In the genomic region with DNA sequence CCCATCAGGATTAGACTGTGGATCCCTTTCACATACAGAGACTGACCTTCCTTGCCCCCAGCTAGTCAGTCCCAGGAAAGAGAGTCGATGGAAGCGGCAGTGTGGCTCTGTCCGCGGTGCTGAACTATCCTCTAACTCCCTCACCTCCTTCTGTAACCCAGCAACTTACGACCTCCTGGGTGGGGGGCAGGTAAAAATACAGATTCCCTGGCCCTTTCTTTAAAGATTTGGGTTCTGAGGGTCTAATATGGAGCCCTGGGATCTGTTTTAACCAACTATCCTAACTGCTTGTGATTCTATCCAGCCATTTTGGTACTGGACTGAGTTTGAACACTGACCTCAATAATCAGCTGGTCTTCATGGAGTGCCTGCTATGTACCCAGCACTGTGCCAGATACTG, we compare ENCODE assay signal across 1 cellular context.
A peak's percentile ranks its signal among the peaks of the same experiment; 100 is the strongest.
TF ChIP-seq lines count a peak whose summit lies in the region.

No MANE protein-coding gene starts in this region.

TF ChIP-seq in HepG2, 621 proteins besides CTCF, POLR2A, EP300 and RAD21 (continued from another document):
- TF ChIP-seq ZFP90 (CRISPR knock-in tag; IDR thresholded peaks at IDR 0.05; ENCODE audit: borderline replicate concordance) = no peak
- peak; percentile 50; the same call in 1 of the 2 replicates for TF ChIP-seq RXRB (CRISPR knock-in tag; IDR thresholded peaks at IDR 0.05; ENCODE audit: borderline replicate concordance)
- TF ChIP-seq, protein P1, sequence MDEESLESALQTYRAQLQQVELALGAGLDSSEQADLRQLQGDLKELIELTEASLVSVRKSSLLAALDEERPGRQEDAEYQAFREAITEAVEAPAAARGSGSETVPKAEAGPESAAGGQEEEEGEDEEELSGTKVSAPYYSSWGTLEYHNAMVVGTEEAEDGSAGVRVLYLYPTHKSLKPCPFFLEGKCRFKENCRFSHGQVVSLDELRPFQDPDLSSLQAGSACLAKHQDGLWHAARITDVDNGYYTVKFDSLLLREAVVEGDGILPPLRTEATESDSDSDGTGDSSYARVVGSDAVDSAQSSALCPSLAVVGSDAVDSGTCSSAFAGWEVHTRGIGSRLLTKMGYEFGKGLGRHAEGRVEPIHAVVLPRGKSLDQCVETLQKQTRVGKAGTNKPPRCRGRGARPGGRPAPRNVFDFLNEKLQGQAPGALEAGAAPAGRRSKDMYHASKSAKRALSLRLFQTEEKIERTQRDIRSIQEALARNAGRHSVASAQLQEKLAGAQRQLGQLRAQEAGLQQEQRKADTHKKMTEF (CRISPR knock-in tag; IDR thresholded peaks at IDR 0.05) = no peak
- no peak for TF ChIP-seq MEIS1 (CRISPR knock-in tag; IDR thresholded peaks at IDR 0.05; ENCODE audit: borderline replicate concordance)
- TF ChIP-seq ZBTB20 (CRISPR knock-in tag; IDR thresholded peaks at IDR 0.05; ENCODE audit: borderline replicate concordance, low read depth) = 0 out of 2 replicates have a peak, but pooled peaks have one; percentile 28
- TF ChIP-seq MIER2 (CRISPR knock-in tag; IDR thresholded peaks at IDR 0.05) = peak; percentile 97
- no peak for TF ChIP-seq FOXC1 (CRISPR knock-in tag; IDR thresholded peaks at IDR 0.05; ENCODE audit: borderline replicate concordance)
- 0 out of 2 replicates have a peak, but pooled peaks have one; percentile 44 for TF ChIP-seq ZKSCAN5 (CRISPR knock-in tag; IDR thresholded peaks at IDR 0.05)
- TF ChIP-seq THAP11 (CRISPR knock-in tag; IDR thresholded peaks at IDR 0.05) = 0 out of 2 replicates have a peak, but pooled peaks have one; percentile 19
- TF ChIP-seq, protein P2, sequence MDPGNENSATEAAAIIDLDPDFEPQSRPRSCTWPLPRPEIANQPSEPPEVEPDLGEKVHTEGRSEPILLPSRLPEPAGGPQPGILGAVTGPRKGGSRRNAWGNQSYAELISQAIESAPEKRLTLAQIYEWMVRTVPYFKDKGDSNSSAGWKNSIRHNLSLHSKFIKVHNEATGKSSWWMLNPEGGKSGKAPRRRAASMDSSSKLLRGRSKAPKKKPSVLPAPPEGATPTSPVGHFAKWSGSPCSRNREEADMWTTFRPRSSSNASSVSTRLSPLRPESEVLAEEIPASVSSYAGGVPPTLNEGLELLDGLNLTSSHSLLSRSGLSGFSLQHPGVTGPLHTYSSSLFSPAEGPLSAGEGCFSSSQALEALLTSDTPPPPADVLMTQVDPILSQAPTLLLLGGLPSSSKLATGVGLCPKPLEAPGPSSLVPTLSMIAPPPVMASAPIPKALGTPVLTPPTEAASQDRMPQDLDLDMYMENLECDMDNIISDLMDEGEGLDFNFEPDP (CRISPR knock-in tag; conservative IDR thresholded peaks at IDR 0.05) = no peak
- TF ChIP-seq, protein P3, sequence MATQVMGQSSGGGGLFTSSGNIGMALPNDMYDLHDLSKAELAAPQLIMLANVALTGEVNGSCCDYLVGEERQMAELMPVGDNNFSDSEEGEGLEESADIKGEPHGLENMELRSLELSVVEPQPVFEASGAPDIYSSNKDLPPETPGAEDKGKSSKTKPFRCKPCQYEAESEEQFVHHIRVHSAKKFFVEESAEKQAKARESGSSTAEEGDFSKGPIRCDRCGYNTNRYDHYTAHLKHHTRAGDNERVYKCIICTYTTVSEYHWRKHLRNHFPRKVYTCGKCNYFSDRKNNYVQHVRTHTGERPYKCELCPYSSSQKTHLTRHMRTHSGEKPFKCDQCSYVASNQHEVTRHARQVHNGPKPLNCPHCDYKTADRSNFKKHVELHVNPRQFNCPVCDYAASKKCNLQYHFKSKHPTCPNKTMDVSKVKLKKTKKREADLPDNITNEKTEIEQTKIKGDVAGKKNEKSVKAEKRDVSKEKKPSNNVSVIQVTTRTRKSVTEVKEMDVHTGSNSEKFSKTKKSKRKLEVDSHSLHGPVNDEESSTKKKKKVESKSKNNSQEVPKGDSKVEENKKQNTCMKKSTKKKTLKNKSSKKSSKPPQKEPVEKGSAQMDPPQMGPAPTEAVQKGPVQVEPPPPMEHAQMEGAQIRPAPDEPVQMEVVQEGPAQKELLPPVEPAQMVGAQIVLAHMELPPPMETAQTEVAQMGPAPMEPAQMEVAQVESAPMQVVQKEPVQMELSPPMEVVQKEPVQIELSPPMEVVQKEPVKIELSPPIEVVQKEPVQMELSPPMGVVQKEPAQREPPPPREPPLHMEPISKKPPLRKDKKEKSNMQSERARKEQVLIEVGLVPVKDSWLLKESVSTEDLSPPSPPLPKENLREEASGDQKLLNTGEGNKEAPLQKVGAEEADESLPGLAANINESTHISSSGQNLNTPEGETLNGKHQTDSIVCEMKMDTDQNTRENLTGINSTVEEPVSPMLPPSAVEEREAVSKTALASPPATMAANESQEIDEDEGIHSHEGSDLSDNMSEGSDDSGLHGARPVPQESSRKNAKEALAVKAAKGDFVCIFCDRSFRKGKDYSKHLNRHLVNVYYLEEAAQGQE (IDR thresholded peaks at IDR 0.05; ENCODE audit: borderline replicate concordance in 1 of 2, low read depth in 1 of 2, low read length in 2 of 2) = peak; percentile 91 to 96
- peak; percentile 70; the same call in 1 of the 2 replicates for TF ChIP-seq KLF6 (CRISPR knock-in tag; IDR thresholded peaks at IDR 0.05)
- TF ChIP-seq, protein P4, sequence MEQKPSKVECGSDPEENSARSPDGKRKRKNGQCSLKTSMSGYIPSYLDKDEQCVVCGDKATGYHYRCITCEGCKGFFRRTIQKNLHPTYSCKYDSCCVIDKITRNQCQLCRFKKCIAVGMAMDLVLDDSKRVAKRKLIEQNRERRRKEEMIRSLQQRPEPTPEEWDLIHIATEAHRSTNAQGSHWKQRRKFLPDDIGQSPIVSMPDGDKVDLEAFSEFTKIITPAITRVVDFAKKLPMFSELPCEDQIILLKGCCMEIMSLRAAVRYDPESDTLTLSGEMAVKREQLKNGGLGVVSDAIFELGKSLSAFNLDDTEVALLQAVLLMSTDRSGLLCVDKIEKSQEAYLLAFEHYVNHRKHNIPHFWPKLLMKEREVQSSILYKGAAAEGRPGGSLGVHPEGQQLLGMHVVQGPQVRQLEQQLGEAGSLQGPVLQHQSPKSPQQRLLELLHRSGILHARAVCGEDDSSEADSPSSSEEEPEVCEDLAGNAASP (CRISPR knock-in tag; IDR thresholded peaks at IDR 0.05; ENCODE audit: borderline replicate concordance) = 0 out of 2 replicates have a peak, but pooled peaks have one; percentile 26
- no peak for TF ChIP-seq ZNF737 (CRISPR knock-in tag; IDR thresholded peaks at IDR 0.05; ENCODE audit: borderline replicate concordance)
- TF ChIP-seq ZNF441 (CRISPR knock-in tag; IDR thresholded peaks at IDR 0.05; ENCODE audit: borderline replicate concordance) = peak; percentile 51; the same call in 1 of the 2 replicates
- TF ChIP-seq MIXL1 (CRISPR knock-in tag; IDR thresholded peaks at IDR 0.05) = 0 out of 2 replicates have a peak, but pooled peaks have one; percentile 24
- TF ChIP-seq HNRNPUL1 (IDR thresholded peaks at IDR 0.05; ENCODE audit: low read depth, low read length) = no peak
- TF ChIP-seq RARA (CRISPR knock-in tag; IDR thresholded peaks at IDR 0.05) = peak; percentile 30; the same call in 1 of the 2 replicates
- TF ChIP-seq ZNF232 (CRISPR knock-in tag; IDR thresholded peaks at IDR 0.05; ENCODE audit: borderline replicate concordance) = peak; percentile 72; the same call in 1 of the 2 replicates
- no peak for TF ChIP-seq REXO4 (CRISPR knock-in tag; IDR thresholded peaks at IDR 0.05; ENCODE audit: borderline replicate concordance)
- 0 out of 2 replicates have a peak, but pooled peaks have one; percentile 14 for TF ChIP-seq ETV5 (CRISPR knock-in tag; IDR thresholded peaks at IDR 0.05; ENCODE audit: borderline replicate concordance)
- TF ChIP-seq EHMT2 (IDR thresholded peaks at IDR 0.05; ENCODE audit: borderline replicate concordance, low read depth, low read length) = 0 out of 2 replicates have a peak, but pooled peaks have one; percentile 55
- TF ChIP-seq, protein P5, sequence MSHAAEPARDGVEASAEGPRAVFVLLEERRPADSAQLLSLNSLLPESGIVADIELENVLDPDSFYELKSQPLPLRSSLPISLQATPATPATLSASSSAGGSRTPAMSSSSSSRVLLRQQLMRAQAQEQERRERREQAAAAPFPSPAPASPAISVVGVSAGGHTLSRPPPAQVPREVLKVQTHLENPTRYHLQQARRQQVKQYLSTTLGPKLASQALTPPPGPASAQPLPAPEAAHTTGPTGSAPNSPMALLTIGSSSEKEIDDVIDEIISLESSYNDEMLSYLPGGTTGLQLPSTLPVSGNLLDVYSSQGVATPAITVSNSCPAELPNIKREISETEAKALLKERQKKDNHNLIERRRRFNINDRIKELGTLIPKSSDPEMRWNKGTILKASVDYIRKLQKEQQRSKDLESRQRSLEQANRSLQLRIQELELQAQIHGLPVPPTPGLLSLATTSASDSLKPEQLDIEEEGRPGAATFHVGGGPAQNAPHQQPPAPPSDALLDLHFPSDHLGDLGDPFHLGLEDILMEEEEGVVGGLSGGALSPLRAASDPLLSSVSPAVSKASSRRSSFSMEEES (CRISPR knock-in tag; IDR thresholded peaks at IDR 0.05) = peak; percentile 65
- TF ChIP-seq KLF16 (CRISPR knock-in tag; IDR thresholded peaks at IDR 0.05) = 0 out of 4 replicates have a peak, but pooled peaks of 1 of the 2 experiments have one; percentile 24
- TF ChIP-seq, protein P6, sequence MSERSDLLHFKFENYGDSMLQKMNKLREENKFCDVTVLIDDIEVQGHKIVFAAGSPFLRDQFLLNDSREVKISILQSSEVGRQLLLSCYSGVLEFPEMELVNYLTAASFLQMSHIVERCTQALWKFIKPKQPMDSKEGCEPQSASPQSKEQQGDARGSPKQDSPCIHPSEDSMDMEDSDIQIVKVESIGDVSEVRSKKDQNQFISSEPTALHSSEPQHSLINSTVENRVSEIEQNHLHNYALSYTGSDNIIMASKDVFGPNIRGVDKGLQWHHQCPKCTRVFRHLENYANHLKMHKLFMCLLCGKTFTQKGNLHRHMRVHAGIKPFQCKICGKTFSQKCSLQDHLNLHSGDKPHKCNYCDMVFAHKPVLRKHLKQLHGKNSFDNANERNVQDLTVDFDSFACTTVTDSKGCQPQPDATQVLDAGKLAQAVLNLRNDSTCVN (CRISPR knock-in tag; IDR thresholded peaks at IDR 0.05; ENCODE audit: borderline replicate concordance) = 0 out of 2 replicates have a peak, but pooled peaks have one; percentile 42
- TF ChIP-seq KDM5A (IDR thresholded peaks at IDR 0.05; ENCODE audit: borderline replicate concordance, low read length) = no peak
- peak; percentile 46; the same call in 1 of the 2 replicates for TF ChIP-seq ZNF331 (CRISPR knock-in tag; IDR thresholded peaks at IDR 0.05)
- TF ChIP-seq KLF11 (CRISPR knock-in tag; IDR thresholded peaks at IDR 0.05) = 0 out of 2 replicates have a peak, but pooled peaks have one; percentile 46
- TF ChIP-seq, protein P7, sequence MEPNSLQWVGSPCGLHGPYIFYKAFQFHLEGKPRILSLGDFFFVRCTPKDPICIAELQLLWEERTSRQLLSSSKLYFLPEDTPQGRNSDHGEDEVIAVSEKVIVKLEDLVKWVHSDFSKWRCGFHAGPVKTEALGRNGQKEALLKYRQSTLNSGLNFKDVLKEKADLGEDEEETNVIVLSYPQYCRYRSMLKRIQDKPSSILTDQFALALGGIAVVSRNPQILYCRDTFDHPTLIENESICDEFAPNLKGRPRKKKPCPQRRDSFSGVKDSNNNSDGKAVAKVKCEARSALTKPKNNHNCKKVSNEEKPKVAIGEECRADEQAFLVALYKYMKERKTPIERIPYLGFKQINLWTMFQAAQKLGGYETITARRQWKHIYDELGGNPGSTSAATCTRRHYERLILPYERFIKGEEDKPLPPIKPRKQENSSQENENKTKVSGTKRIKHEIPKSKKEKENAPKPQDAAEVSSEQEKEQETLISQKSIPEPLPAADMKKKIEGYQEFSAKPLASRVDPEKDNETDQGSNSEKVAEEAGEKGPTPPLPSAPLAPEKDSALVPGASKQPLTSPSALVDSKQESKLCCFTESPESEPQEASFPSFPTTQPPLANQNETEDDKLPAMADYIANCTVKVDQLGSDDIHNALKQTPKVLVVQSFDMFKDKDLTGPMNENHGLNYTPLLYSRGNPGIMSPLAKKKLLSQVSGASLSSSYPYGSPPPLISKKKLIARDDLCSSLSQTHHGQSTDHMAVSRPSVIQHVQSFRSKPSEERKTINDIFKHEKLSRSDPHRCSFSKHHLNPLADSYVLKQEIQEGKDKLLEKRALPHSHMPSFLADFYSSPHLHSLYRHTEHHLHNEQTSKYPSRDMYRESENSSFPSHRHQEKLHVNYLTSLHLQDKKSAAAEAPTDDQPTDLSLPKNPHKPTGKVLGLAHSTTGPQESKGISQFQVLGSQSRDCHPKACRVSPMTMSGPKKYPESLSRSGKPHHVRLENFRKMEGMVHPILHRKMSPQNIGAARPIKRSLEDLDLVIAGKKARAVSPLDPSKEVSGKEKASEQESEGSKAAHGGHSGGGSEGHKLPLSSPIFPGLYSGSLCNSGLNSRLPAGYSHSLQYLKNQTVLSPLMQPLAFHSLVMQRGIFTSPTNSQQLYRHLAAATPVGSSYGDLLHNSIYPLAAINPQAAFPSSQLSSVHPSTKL (CRISPR knock-in tag; IDR thresholded peaks at IDR 0.05) = 0 out of 2 replicates have a peak, but pooled peaks have one; percentile 19
- TF ChIP-seq ZNF577 (CRISPR knock-in tag; IDR thresholded peaks at IDR 0.05; ENCODE audit: borderline replicate concordance, low read depth) = no peak
